ENCODE assay signal across 1 cellular context in the genomic region with DNA sequence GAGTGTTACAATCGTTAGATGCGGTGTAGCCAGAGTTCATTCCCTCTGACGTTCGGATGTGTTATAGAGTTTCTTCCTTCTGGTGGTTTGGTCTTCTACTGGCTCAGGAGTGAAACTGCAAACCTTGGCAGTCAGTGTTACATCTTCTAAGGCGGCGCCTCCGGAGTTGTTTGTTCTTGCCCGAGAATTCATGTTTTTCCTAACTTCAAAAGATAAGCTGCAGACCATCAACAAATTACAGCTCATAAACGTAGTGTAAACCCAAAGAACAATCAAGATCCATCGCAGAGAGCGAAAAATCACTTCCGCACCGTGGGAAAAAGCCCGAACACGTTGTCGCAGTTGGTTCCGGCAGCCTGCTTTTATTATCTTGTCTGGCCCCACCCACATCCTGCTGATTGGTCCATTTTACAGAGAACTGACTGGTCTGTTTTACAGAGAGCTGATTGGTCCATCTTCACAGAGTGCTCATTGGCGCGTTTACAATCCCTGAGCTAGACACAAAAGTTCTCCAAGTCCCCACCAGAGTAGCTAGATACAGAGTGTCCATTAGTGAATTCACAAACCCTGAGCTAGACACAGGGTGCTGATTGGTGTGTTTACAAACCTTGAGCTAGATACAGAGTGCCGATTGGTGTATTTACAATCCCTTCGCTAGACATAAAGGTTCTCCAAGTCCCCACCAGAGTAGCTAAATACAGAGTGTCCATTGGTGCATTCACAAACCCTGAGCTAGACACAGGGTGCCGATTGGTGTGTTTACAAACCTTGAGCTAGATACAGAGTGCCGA.
TF ChIP-seq lines count a peak whose summit lies in the region.
"Not testable (repeated sequence)": the region's sequence is repeated elsewhere in the genome, so short reads cannot be mapped to it uniquely, and the experiment has no call there.

No MANE protein-coding gene starts in this region.

TF ChIP-seq in HepG2, 621 proteins besides CTCF, POLR2A, EP300 and RAD21 (continued from another document and continues in another):
- TF ChIP-seq, protein P1, sequence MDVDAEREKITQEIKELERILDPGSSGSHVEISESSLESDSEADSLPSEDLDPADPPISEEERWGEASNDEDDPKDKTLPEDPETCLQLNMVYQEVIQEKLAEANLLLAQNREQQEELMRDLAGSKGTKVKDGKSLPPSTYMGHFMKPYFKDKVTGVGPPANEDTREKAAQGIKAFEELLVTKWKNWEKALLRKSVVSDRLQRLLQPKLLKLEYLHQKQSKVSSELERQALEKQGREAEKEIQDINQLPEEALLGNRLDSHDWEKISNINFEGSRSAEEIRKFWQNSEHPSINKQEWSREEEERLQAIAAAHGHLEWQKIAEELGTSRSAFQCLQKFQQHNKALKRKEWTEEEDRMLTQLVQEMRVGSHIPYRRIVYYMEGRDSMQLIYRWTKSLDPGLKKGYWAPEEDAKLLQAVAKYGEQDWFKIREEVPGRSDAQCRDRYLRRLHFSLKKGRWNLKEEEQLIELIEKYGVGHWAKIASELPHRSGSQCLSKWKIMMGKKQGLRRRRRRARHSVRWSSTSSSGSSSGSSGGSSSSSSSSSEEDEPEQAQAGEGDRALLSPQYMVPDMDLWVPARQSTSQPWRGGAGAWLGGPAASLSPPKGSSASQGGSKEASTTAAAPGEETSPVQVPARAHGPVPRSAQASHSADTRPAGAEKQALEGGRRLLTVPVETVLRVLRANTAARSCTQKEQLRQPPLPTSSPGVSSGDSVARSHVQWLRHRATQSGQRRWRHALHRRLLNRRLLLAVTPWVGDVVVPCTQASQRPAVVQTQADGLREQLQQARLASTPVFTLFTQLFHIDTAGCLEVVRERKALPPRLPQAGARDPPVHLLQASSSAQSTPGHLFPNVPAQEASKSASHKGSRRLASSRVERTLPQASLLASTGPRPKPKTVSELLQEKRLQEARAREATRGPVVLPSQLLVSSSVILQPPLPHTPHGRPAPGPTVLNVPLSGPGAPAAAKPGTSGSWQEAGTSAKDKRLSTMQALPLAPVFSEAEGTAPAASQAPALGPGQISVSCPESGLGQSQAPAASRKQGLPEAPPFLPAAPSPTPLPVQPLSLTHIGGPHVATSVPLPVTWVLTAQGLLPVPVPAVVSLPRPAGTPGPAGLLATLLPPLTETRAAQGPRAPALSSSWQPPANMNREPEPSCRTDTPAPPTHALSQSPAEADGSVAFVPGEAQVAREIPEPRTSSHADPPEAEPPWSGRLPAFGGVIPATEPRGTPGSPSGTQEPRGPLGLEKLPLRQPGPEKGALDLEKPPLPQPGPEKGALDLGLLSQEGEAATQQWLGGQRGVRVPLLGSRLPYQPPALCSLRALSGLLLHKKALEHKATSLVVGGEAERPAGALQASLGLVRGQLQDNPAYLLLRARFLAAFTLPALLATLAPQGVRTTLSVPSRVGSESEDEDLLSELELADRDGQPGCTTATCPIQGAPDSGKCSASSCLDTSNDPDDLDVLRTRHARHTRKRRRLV (CRISPR knock-in tag; IDR thresholded peaks at IDR 0.05), result peak; percentile 67; the same call in 1 of the 2 replicates
- TF ChIP-seq SPEN (CRISPR knock-in tag; IDR thresholded peaks at IDR 0.05; ENCODE audit: low read depth) (peak; percentile 11; the same call in 1 of the 2 replicates), GABPA (CRISPR knock-in tag; IDR thresholded peaks at IDR 0.05; ENCODE audit: low read depth) (peak; percentile 43; the same call in 1 of the 2 replicates), NFIC (IDR thresholded peaks at IDR 0.05; ENCODE audit: low read length) (peak; percentile 31; the same call in 1 of the 2 replicates), FOXJ3 (CRISPR knock-in tag; IDR thresholded peaks at IDR 0.05; ENCODE audit: borderline replicate concordance) (peak; percentile 24; the same call in 1 of the 2 replicates), FOXP1 (CRISPR knock-in tag; IDR thresholded peaks at IDR 0.05) (0 out of 2 replicates have a peak, but pooled peaks have one; percentile 13), FOSL1 (CRISPR knock-in tag; IDR thresholded peaks at IDR 0.05; ENCODE audit: borderline replicate concordance) (peak; percentile 23; the same call in 1 of the 2 replicates), ZBTB38 (CRISPR knock-in tag; IDR thresholded peaks at IDR 0.05) (peak; percentile 95), ZNF816 (CRISPR knock-in tag; IDR thresholded peaks at IDR 0.05; ENCODE audit: borderline replicate concordance) (0 out of 2 replicates have a peak, but pooled peaks have one; percentile 69), ZFP82 (CRISPR knock-in tag; IDR thresholded peaks at IDR 0.05; ENCODE audit: borderline replicate concordance) (0 out of 2 replicates have a peak, but pooled peaks have one; percentile 63), MED1 (CRISPR knock-in tag; IDR thresholded peaks at IDR 0.05) (peak; percentile 36; the same call in 1 of the 2 replicates), KLF12 (CRISPR knock-in tag; IDR thresholded peaks at IDR 0.05; ENCODE audit: borderline replicate concordance) (peak; percentile 67), MAFK (conservative IDR thresholded peaks at IDR 0.05 in 1 of 2, IDR thresholded peaks at IDR 0.05 in 1 of 2; ENCODE audit: low read length in 2 of 2) (0 out of 4 replicates have a peak, but pooled peaks of 1 of the 2 experiments have one; percentile 1), ZKSCAN1 (IDR thresholded peaks at IDR 0.05; ENCODE audit: low read length) (peak; percentile 44; the same call in 1 of the 2 replicates), GTF2F1 (IDR thresholded peaks at IDR 0.05; ENCODE audit: low read length) (peak; percentile 63; the same call in 1 of the 2 replicates), MEIS1 (CRISPR knock-in tag; IDR thresholded peaks at IDR 0.05; ENCODE audit: borderline replicate concordance) (0 out of 2 replicates have a peak, but pooled peaks have one; percentile 22)
- not testable (repeated sequence) for TF ChIP-seq GABPA (IDR thresholded peaks at IDR 0.05; ENCODE audit: low read depth, low read length); FOXP1 (IDR thresholded peaks at IDR 0.05)
- TF ChIP-seq, protein P2, sequence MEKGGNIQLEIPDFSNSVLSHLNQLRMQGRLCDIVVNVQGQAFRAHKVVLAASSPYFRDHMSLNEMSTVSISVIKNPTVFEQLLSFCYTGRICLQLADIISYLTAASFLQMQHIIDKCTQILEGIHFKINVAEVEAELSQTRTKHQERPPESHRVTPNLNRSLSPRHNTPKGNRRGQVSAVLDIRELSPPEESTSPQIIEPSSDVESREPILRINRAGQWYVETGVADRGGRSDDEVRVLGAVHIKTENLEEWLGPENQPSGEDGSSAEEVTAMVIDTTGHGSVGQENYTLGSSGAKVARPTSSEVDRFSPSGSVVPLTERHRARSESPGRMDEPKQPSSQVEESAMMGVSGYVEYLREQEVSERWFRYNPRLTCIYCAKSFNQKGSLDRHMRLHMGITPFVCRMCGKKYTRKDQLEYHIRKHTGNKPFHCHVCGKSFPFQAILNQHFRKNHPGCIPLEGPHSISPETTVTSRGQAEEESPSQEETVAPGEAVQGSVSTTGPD (CRISPR knock-in tag; IDR thresholded peaks at IDR 0.05), result peak; percentile 49; the same call in 1 of the 2 replicates
- TF ChIP-seq, protein P3, sequence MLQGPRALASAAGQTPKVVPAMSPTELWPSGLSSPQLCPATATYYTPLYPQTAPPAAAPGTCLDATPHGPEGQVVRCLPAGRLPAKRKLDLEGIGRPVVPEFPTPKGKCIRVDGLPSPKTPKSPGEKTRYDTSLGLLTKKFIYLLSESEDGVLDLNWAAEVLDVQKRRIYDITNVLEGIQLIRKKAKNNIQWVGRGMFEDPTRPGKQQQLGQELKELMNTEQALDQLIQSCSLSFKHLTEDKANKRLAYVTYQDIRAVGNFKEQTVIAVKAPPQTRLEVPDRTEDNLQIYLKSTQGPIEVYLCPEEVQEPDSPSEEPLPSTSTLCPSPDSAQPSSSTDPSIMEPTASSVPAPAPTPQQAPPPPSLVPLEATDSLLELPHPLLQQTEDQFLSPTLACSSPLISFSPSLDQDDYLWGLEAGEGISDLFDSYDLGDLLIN (CRISPR knock-in tag; IDR thresholded peaks at IDR 0.05; ENCODE audit: borderline replicate concordance), result 0 out of 2 replicates have a peak, but pooled peaks have one; percentile 31
- TF ChIP-seq, protein P4, sequence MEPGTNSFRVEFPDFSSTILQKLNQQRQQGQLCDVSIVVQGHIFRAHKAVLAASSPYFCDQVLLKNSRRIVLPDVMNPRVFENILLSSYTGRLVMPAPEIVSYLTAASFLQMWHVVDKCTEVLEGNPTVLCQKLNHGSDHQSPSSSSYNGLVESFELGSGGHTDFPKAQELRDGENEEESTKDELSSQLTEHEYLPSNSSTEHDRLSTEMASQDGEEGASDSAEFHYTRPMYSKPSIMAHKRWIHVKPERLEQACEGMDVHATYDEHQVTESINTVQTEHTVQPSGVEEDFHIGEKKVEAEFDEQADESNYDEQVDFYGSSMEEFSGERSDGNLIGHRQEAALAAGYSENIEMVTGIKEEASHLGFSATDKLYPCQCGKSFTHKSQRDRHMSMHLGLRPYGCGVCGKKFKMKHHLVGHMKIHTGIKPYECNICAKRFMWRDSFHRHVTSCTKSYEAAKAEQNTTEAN (CRISPR knock-in tag; conservative IDR thresholded peaks at IDR 0.05), result 0 out of 2 replicates have a peak, but pooled peaks have one; percentile 26
- TF ChIP-seq, protein P5, sequence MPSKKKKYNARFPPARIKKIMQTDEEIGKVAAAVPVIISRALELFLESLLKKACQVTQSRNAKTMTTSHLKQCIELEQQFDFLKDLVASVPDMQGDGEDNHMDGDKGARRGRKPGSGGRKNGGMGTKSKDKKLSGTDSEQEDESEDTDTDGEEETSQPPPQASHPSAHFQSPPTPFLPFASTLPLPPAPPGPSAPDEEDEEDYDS (CRISPR knock-in tag; IDR thresholded peaks at IDR 0.05), result peak; percentile 71; the same call in 1 of the 2 replicates
- TF ChIP-seq, protein P6, sequence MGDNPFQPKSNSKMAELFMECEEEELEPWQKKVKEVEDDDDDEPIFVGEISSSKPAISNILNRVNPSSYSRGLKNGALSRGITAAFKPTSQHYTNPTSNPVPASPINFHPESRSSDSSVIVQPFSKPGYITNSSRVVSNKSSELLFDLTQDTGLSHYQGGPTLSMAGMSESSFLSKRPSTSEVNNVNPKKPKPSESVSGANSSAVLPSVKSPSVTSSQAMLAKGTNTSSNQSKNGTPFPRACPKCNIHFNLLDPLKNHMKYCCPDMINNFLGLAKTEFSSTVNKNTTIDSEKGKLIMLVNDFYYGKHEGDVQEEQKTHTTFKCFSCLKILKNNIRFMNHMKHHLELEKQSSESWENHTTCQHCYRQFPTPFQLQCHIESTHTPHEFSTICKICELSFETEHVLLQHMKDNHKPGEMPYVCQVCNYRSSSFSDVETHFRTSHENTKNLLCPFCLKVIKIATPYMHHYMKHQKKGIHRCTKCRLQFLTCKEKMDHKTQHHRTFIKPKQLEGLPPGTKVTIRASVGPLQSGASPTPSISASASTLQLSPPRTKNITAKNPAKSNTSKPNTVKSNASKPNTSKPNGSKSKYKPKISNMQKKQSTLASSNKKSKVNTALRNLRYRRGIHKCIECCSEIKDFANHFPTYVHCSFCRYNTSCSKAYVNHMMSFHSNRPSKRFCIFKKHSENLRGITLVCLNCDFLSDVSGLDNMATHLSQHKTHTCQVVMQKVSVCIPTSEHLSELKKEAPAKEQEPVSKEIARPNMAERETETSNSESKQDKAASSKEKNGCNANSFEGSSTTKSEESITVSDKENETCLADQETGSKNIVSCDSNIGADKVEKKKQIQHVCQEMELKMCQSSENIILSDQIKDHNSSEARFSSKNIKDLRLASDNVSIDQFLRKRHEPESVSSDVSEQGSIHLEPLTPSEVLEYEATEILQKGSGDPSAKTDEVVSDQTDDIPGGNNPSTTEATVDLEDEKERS (CRISPR knock-in tag; IDR thresholded peaks at IDR 0.05), result peak; percentile 91; the same call in 1 of the 2 replicates
- TF ChIP-seq, protein P7, sequence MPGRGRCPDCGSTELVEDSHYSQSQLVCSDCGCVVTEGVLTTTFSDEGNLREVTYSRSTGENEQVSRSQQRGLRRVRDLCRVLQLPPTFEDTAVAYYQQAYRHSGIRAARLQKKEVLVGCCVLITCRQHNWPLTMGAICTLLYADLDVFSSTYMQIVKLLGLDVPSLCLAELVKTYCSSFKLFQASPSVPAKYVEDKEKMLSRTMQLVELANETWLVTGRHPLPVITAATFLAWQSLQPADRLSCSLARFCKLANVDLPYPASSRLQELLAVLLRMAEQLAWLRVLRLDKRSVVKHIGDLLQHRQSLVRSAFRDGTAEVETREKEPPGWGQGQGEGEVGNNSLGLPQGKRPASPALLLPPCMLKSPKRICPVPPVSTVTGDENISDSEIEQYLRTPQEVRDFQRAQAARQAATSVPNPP (CRISPR knock-in tag; IDR thresholded peaks at IDR 0.05), result 0 out of 2 replicates have a peak, but pooled peaks have one; percentile 47
- TF ChIP-seq, protein P8, sequence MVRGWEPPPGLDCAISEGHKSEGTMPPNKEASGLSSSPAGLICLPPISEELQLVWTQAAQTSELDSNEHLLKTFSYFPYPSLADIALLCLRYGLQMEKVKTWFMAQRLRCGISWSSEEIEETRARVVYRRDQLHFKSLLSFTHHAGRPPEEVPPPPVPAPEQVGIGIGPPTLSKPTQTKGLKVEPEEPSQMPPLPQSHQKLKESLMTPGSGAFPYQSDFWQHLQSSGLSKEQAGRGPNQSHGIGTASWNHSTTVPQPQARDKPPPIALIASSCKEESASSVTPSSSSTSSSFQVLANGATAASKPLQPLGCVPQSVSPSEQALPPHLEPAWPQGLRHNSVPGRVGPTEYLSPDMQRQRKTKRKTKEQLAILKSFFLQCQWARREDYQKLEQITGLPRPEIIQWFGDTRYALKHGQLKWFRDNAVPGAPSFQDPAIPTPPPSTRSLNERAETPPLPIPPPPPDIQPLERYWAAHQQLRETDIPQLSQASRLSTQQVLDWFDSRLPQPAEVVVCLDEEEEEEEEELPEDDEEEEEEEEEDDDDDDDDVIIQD (CRISPR knock-in tag; IDR thresholded peaks at IDR 0.05; ENCODE audit: low read depth), result peak; percentile 65
- TF ChIP-seq, protein P9, sequence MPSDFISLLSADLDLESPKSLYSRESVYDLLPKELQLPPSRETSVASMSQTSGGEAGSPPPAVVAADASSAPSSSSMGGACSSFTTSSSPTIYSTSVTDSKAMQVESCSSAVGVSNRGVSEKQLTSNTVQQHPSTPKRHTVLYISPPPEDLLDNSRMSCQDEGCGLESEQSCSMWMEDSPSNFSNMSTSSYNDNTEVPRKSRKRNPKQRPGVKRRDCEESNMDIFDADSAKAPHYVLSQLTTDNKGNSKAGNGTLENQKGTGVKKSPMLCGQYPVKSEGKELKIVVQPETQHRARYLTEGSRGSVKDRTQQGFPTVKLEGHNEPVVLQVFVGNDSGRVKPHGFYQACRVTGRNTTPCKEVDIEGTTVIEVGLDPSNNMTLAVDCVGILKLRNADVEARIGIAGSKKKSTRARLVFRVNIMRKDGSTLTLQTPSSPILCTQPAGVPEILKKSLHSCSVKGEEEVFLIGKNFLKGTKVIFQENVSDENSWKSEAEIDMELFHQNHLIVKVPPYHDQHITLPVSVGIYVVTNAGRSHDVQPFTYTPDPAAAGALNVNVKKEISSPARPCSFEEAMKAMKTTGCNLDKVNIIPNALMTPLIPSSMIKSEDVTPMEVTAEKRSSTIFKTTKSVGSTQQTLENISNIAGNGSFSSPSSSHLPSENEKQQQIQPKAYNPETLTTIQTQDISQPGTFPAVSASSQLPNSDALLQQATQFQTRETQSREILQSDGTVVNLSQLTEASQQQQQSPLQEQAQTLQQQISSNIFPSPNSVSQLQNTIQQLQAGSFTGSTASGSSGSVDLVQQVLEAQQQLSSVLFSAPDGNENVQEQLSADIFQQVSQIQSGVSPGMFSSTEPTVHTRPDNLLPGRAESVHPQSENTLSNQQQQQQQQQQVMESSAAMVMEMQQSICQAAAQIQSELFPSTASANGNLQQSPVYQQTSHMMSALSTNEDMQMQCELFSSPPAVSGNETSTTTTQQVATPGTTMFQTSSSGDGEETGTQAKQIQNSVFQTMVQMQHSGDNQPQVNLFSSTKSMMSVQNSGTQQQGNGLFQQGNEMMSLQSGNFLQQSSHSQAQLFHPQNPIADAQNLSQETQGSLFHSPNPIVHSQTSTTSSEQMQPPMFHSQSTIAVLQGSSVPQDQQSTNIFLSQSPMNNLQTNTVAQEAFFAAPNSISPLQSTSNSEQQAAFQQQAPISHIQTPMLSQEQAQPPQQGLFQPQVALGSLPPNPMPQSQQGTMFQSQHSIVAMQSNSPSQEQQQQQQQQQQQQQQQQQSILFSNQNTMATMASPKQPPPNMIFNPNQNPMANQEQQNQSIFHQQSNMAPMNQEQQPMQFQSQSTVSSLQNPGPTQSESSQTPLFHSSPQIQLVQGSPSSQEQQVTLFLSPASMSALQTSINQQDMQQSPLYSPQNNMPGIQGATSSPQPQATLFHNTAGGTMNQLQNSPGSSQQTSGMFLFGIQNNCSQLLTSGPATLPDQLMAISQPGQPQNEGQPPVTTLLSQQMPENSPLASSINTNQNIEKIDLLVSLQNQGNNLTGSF (CRISPR knock-in tag; IDR thresholded peaks at IDR 0.05), result peak; percentile 44; the same call in 1 of the 2 replicates
